ENCODE assay signal across 16 cellular contexts in genomic region chr10:73742454-73742734, GRCh38. TPM values are rescaled to one million over a fixed set of nuclear protein-coding genes. Genes with fewer than 3 reads are reported as not detected.
DNase-seq lines count a peak whose midpoint lies in the region; ATAC-seq and TF ChIP-seq lines count a peak whose summit lies in the region.
"Had no signal": no experiment of that assay in that cellular context is flagged by ENCODE, and none has a peak within 500 bp of the region (broad histone marks: within the 10 kb centered on the region; RNA-seq: fewer than 3 reads in every experiment).

No MANE protein-coding gene starts in this region.

- no peaks in the 10 kb centered on the region for H3K9me2 ChIP-seq in hepatocyte (replicated peaks; ENCODE audit: insufficient read depth)

- POLR2A ChIA-PET in T-cell (lab: Charles Lee): interaction anchor here in 1 of 2 donors (1.7 kb wide), 1 partner anchor 12 kb away, joined by 14 read pairs; no protein-coding TSS in a partner anchor

- peaks cover 30% of the 10 kb centered on the region for H3K4me1 Mint-ChIP-seq in activated T-cell treated with anti-CD3 and anti-CD28 coated beads, Interleukin-2, amount 50 U/mL, for 4 hours (ENCODE audit: low read depth)
- peaks cover 31 to 38% (median 34%) of the 10 kb centered on the region in 3 donors for H3K4me1 Mint-ChIP-seq in T-cell
- peaks cover 28% of the 10 kb centered on the region for H3K4me1 Mint-ChIP-seq in stimulated activated memory B cell treated with anti-CD40 and anti-IgM and Interleukin-4, amounts not matched to agents 10 μg/mL and 1 μg/mL and 100 μg/mL, for 72 hours

- CTCF ChIA-PET in T-cell (lab: Charles Lee): no interaction called here

- no peaks in the 10 kb centered on the region for H3K27me3 ChIP-seq in hepatocyte
- H3K27me3 ChIP-seq in right cardiac atrium (ENCODE audit: control insufficient read depth, insufficient read depth): no peaks in the 10 kb centered on the region
- H3K27me3 ChIP-seq in MG63: no peaks in the 10 kb centered on the region
- H3K27me3 ChIP-seq: gastroesophageal sphincter, left lung, upper lobe of right lung had no signal

- DNase-seq in activated T-cell treated with anti-CD3 and anti-CD28 coated beads, Interleukin-2, amount 50 U/mL, for 4 hours: no peak
- DNase-seq in activated T-cell treated with anti-CD3 and anti-CD28 coated beads, Interleukin-2, amount 50 U/mL, for 48 hours: no peak
- DNase-seq in T-cell: no peak
- DNase-seq in hepatocyte (ENCODE audit: low spot score): no peak
- no peak for DNase-seq in right cardiac atrium
- DNase-seq in MG63: no peak
- DNase-seq in effector CD8-positive, alpha-beta T cell (lab: John Stamatoyannopoulos, UW): no peak
- DNase-seq: activated CD8-positive, alpha-beta memory T cell treated with anti-CD3 and anti-CD28 coated beads for 24 hours; amygdala; DMS79; left lung; NCI-H2029 treated with DMSO at 0.1 percent for 48 hours; occipital lobe; upper lobe of right lung had no signal

- peaks cover 57% of the 10 kb centered on the region for H3K79me2 ChIP-seq in hepatocyte

- 99% methylated on average over 5 of the region's 5 CpGs for WGBS in hepatocyte (ENCODE audit: low lambda C conversion rate, missing lambda C conversion rate)
- 87% methylated on average over 5 of the region's 5 CpGs for WGBS in right cardiac atrium

- H4K20me1 ChIP-seq in hepatocyte (ENCODE audit: insufficient read depth, poor library complexity, severe bottlenecking): no peaks in the 10 kb centered on the region

- H3K9me3 Mint-ChIP-seq in activated T-cell treated with anti-CD3 and anti-CD28 coated beads, Interleukin-2, amount 50 U/mL, for 4 hours: no peaks in the 10 kb centered on the region
- no peaks in the 10 kb centered on the region for H3K9me3 Mint-ChIP-seq in T-cell
- no peaks in the 10 kb centered on the region for H3K9me3 Mint-ChIP-seq in stimulated activated memory B cell treated with anti-CD40 and anti-IgM and Interleukin-4, amounts not matched to agents 10 μg/mL and 1 μg/mL and 100 μg/mL, for 72 hours

- intact Hi-C loops in right cardiac atrium (cut with DNase I): loop anchor here in 1 of 4 donors (5.0 kb wide), 1 partner anchor 90 kb away; no protein-coding TSS in a partner anchor

- H3K4me3 Mint-ChIP-seq in activated T-cell treated with anti-CD3 and anti-CD28 coated beads, Interleukin-2, amount 50 U/mL, for 4 hours: peak overlapping the region; percentile 99
- H3K4me3 Mint-ChIP-seq in T-cell: peak overlapping the region in 2 of 3 donors; percentile 17 to 95
- no peak overlapping the region for H3K4me3 Mint-ChIP-seq in stimulated activated memory B cell treated with anti-CD40 and anti-IgM and Interleukin-4, amounts not matched to agents 10 μg/mL and 1 μg/mL and 100 μg/mL, for 72 hours

- H3K27me3 Mint-ChIP-seq in activated T-cell treated with anti-CD3 and anti-CD28 coated beads, Interleukin-2, amount 50 U/mL, for 4 hours (ENCODE audit: low read depth): no peaks in the 10 kb centered on the region
- no peaks in the 10 kb centered on the region for H3K27me3 Mint-ChIP-seq in T-cell
- H3K27me3 Mint-ChIP-seq in stimulated activated memory B cell treated with anti-CD40 and anti-IgM and Interleukin-4, amounts not matched to agents 10 μg/mL and 1 μg/mL and 100 μg/mL, for 72 hours: no peaks in the 10 kb centered on the region

- H3K4me3 ChIP-seq in hepatocyte (no peak overlapping the region), right cardiac atrium (ENCODE audit: low read length) (no peak overlapping the region), MG63 (no peak overlapping the region; the same call in 1 of the 2 replicates)

- H3K9me3 ChIP-seq in hepatocyte (ENCODE audit: low read depth): no peaks in the 10 kb centered on the region
- H3K9me3 ChIP-seq in right cardiac atrium (ENCODE audit: control insufficient read depth, low read length): no peaks in the 10 kb centered on the region
- H3K9me3 ChIP-seq in MG63: no peaks in the 10 kb centered on the region
- H3K9me3 ChIP-seq: gastroesophageal sphincter, left lung, upper lobe of right lung had no signal

- H3K27ac ChIP-seq in hepatocyte: peak overlapping the region; percentile 97
- H3K27ac ChIP-seq in right cardiac atrium (ENCODE audit: low read length): no peak overlapping the region
- H3K27ac ChIP-seq: upper lobe of right lung had no signal

- H3K27ac Mint-ChIP-seq in T-cell: no peak overlapping the region
- H3K27ac Mint-ChIP-seq in stimulated activated memory B cell treated with anti-CD40 and anti-IgM and Interleukin-4, amounts not matched to agents 10 μg/mL and 1 μg/mL and 100 μg/mL, for 72 hours: peak overlapping the region; percentile 98

- peaks cover 5% of the 10 kb centered on the region for H3K36me3 Mint-ChIP-seq in activated T-cell treated with anti-CD3 and anti-CD28 coated beads, Interleukin-2, amount 50 U/mL, for 4 hours (ENCODE audit: insufficient read depth)
- peaks cover 11% of the 10 kb centered on the region for H3K36me3 Mint-ChIP-seq in T-cell
- H3K36me3 Mint-ChIP-seq in stimulated activated memory B cell treated with anti-CD40 and anti-IgM and Interleukin-4, amounts not matched to agents 10 μg/mL and 1 μg/mL and 100 μg/mL, for 72 hours: no peaks in the 10 kb centered on the region

- no peak for TF ChIP-seq CTCF in hepatocyte (IDR thresholded peaks at IDR 0.05; ENCODE audit: poor library complexity)

- H2AFZ ChIP-seq in hepatocyte: no peak overlapping the region

- peak overlapping the region; percentile 79 for H3K4me2 ChIP-seq in hepatocyte

- H3K36me3 ChIP-seq in hepatocyte (replicated peaks; ENCODE audit: insufficient read depth, low read depth) (no peaks in the 10 kb centered on the region), MG63 (peaks cover 39% of the 10 kb centered on the region)

- ATAC-seq in activated T-cell treated with anti-CD3 and anti-CD28 coated beads, Interleukin-2, amount 50 U/mL, for 4 hours: no peak
- ATAC-seq in T-cell (replicated peaks in 1 of 4) (no peak), right cardiac atrium (no peak)
- no peak for ATAC-seq in stimulated activated memory B cell treated with anti-CD40 and anti-IgM and Interleukin-4, amounts not matched to agents 10 μg/mL and 1 μg/mL and 100 μg/mL, for 72 hours
- ATAC-seq: gastroesophageal sphincter, upper lobe of right lung had no signal

- H3K4me1 ChIP-seq in hepatocyte (ENCODE audit: insufficient read depth): peaks cover 19% of the 10 kb centered on the region
- H3K4me1 ChIP-seq in right cardiac atrium (ENCODE audit: control insufficient read depth, insufficient read depth, low read length): peaks cover 5% of the 10 kb centered on the region

RNA-seq across cellular contexts. Expression of gene SEC24C, which starts 1.8 kb away (rescaled TPM):
- total RNA-seq in activated T-cell treated with anti-CD3 and anti-CD28 coated beads, Interleukin-2, amount 50 U/mL, for 4 hours: 100 to 1,000 TPM; 101 to 109 (median 107) TPM
- total RNA-seq in T-cell: 100 to 1,000 TPM in 1 of 5 donors, 10 to 100 TPM in 4; 77.7 to 107 (median 92.2) TPM
- total RNA-seq in hepatocyte: 59.4 and 60.2 TPM in 2 replicates
- polyA plus RNA-seq in hepatocyte: 46.8 and 47.6 TPM in 2 replicates
- total RNA-seq in right cardiac atrium: 10 to 100 TPM; 43.7 to 50.9 (median 46.2) TPM
- 30.6 TPM for polyA plus RNA-seq in right cardiac atrium
- total RNA-seq in MG63 (2014; rRNA removed; shearing (Covaris generic); ENCODE audit: low replicate concordance): 58.8 and 74.6 TPM in 2 replicates

RNA-seq across cellular contexts. Expression of gene CHCHD1, which starts 39.5 kb away (rescaled TPM):
- total RNA-seq in activated T-cell treated with anti-CD3 and anti-CD28 coated beads, Interleukin-2, amount 50 U/mL, for 4 hours: 10 to 100 TPM; 34.7 to 35.9 (median 35.9) TPM
- 10 to 100 TPM in 3 of 5 donors, 1 to 10 TPM in 2; 6.3 to 17.5 (median 14.2) TPM for total RNA-seq in T-cell
- 45.3 and 59.1 TPM in 2 replicates for total RNA-seq in hepatocyte
- polyA plus RNA-seq in hepatocyte: 86.1 and 95.2 TPM in 2 replicates
- total RNA-seq in right cardiac atrium: 10 to 100 TPM; 20.6 to 28.1 (median 23.2) TPM
- 76.8 TPM for polyA plus RNA-seq in right cardiac atrium
- total RNA-seq in MG63 (2014; rRNA removed; shearing (Covaris generic); ENCODE audit: low replicate concordance): 58.5 and 93.9 TPM in 2 replicates

RNA-seq across cellular contexts. Expression of gene ZSWIM8, which starts 43.0 kb away (rescaled TPM):
- total RNA-seq in activated T-cell treated with anti-CD3 and anti-CD28 coated beads, Interleukin-2, amount 50 U/mL, for 4 hours: 10 to 100 TPM; 31.3 to 41.2 (median 40.5) TPM
- total RNA-seq in T-cell (100 to 1,000 TPM in 2 of 5 donors, 10 to 100 TPM in 3; 69.0 to 106 (median 90.8) TPM), hepatocyte (83.7 and 101 TPM in 2 replicates), right cardiac atrium (10 to 100 TPM; 53.3 to 67.3 (median 62.9) TPM)
- polyA plus RNA-seq in hepatocyte (98.5 and 103 TPM in 2 replicates), right cardiac atrium (61.2 TPM)
- 12.3 and 24.1 TPM in 2 replicates for total RNA-seq in MG63 (2014; rRNA removed; shearing (Covaris generic); ENCODE audit: low replicate concordance)

RNA-seq across cellular contexts. Expression of gene AGAP5, which starts 44.5 kb away (rescaled TPM):
- 1 to 10 TPM; 4.2 to 8.2 (median 5.6) TPM for total RNA-seq in activated T-cell treated with anti-CD3 and anti-CD28 coated beads, Interleukin-2, amount 50 U/mL, for 4 hours
- total RNA-seq in T-cell: 10 to 100 TPM; 11.6 to 17.0 (median 14.7) TPM
- 3.6 and 5.5 TPM in 2 replicates for total RNA-seq in hepatocyte
- 1.9 and 2.4 TPM in 2 replicates for polyA plus RNA-seq in hepatocyte
- 1 to 10 TPM; 3.1 to 4.6 (median 3.7) TPM for total RNA-seq in right cardiac atrium
- 2.8 TPM for polyA plus RNA-seq in right cardiac atrium
- 1.1 and 3.1 TPM in 2 replicates for total RNA-seq in MG63 (2014; rRNA removed; shearing (Covaris generic); ENCODE audit: low replicate concordance)
